ENCODE assay signal across 25 cellular contexts in genomic region chr18:36047521-36047920, GRCh38.
"Had no signal": no experiment of that assay in that cellular context is flagged by ENCODE, and none has a peak within 500 bp of the region (broad histone marks: within the 10 kb centered on the region; RNA-seq: fewer than 3 reads in every experiment).

No MANE protein-coding gene starts in this region.

- DNase-seq: activated CD4-positive, alpha-beta T cell treated with anti-CD3 and anti-CD28 coated beads for 36 hours; activated CD4-positive, alpha-beta T cell treated with anti-CD3 and anti-CD28 coated beads, Interleukin-2, amount 50 U/mL, for 4 hours; activated CD8-positive, alpha-beta memory T cell treated with anti-CD3 and anti-CD28 coated beads, Interleukin-2, amount 50 U/mL, for 48 hours; activated naive CD4-positive, alpha-beta T cell; activated T-cell treated with anti-CD3 and anti-CD28 coated beads, Interleukin-2, amount 50 U/mL, for 4 hours; head of caudate nucleus; hypothalamus; left ventricle myocardium inferior; midbrain; nephron progenitor cell; pancreas; psoas muscle; stimulated activated CD4-positive, alpha-beta T cell treated with anti-CD3 and anti-CD28 coated beads, Interleukin-4, amount 100 ng/mL, for 4 hours; stimulated activated naive CD8-positive, alpha-beta T cell treated with anti-CD3 and anti-CD28 coated beads, Interleukin-15, amount 100 ng/mL, for 72 hours; tibial artery had no signal

- H3K4me3 Mint-ChIP-seq: activated CD4-positive, alpha-beta T cell treated with anti-CD3 and anti-CD28 coated beads for 36 hours; activated naive CD8-positive, alpha-beta T cell; activated T-cell treated with anti-CD3 and anti-CD28 coated beads, Interleukin-2, amount 50 U/mL, for 4 hours; central memory CD8-positive, alpha-beta T cell; nephron progenitor cell; stimulated activated naive CD8-positive, alpha-beta T cell treated with anti-CD3 and anti-CD28 coated beads, Interleukin-15, amount 100 ng/mL, for 72 hours; T-helper 2 cell treated with Interferon-gamma antibody and Interleukin-4, amounts not matched to agents 5 μg/mL and 100 μg/mL, for 36 hours; WTC11 had no signal

- H3K4me1 ChIP-seq: breast epithelium, pancreas, psoas muscle had no signal

- H3K27ac ChIP-seq: breast epithelium, coronary artery, epithelial cell of prostate, gastroesophageal sphincter, left ventricle myocardium inferior, pancreas, psoas muscle, right atrium auricular region, tibial artery had no signal

- H3K4me3 ChIP-seq: breast epithelium, coronary artery, gastroesophageal sphincter, left ventricle myocardium inferior, pancreas, psoas muscle, right atrium auricular region, tibial artery had no signal

- ATAC-seq: activated CD4-positive, alpha-beta T cell treated with anti-CD3 and anti-CD28 coated beads for 36 hours; activated T-cell treated with anti-CD3 and anti-CD28 coated beads, Interleukin-2, amount 50 U/mL, for 4 hours; gastroesophageal sphincter; pancreas; psoas muscle; stimulated activated naive CD8-positive, alpha-beta T cell treated with anti-CD3 and anti-CD28 coated beads, Interleukin-15, amount 100 ng/mL, for 72 hours; WTC11 had no signal

- H3K27me3 ChIP-seq: breast epithelium, gastroesophageal sphincter, pancreas, right atrium auricular region, tibial artery had no signal

- H3K27me3 Mint-ChIP-seq: activated CD4-positive, alpha-beta T cell treated with anti-CD3 and anti-CD28 coated beads for 36 hours; activated naive CD8-positive, alpha-beta T cell; central memory CD8-positive, alpha-beta T cell; stimulated activated naive CD8-positive, alpha-beta T cell treated with anti-CD3 and anti-CD28 coated beads, Interleukin-15, amount 100 ng/mL, for 72 hours had no signal

- FAIRE-seq: pancreas had no signal

- H3K9me3 Mint-ChIP-seq: central memory CD8-positive, alpha-beta T cell had no signal

- H3K36me3 ChIP-seq: breast epithelium, pancreas, right atrium auricular region had no signal

- H3K4me1 Mint-ChIP-seq: nephron progenitor cell had no signal

- H3K27ac Mint-ChIP-seq: activated CD4-positive, alpha-beta T cell treated with anti-CD3 and anti-CD28 coated beads for 36 hours; activated naive CD8-positive, alpha-beta T cell; activated T-helper 2 cell treated with anti-CD3 and anti-CD28 coated beads, Interferon-gamma antibody, Interleukin-2, Interleukin-4, amounts not matched to agents 10 μg/mL and 5 μg/mL and 100 μg/mL, durations not matched to agents 14 hours and 24 hours and 36 hours; nephron progenitor cell; stimulated activated naive CD8-positive, alpha-beta T cell treated with anti-CD3 and anti-CD28 coated beads, Interleukin-15, amount 100 ng/mL, for 72 hours; T-helper 2 cell treated with Interferon-gamma antibody and Interleukin-4, amounts not matched to agents 5 μg/mL and 100 μg/mL, for 36 hours; WTC11 had no signal
